Comparison of ENCODE assay signal across 15 cellular contexts in the genomic region with DNA sequence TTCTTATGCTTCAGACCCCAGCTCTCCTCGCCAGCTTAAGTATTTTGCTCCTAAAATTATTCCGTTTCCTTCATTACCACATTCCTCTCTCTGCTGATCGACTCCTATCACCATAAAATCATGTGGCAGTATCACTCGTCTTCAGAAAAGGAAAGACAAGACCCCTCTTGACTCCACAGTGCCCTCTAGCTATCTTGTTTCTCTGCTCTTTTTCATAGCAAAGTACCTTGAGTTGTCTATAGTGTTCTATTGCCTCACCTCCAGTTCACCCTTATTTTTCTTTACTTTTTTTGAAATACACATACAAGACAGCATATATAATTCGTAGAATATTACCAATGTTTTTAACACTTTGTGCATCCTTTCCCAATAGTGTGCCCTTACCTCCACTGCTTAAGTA.
DNase-seq lines count a peak whose midpoint lies in the region; ATAC-seq and TF ChIP-seq lines count a peak whose summit lies in the region.
"Had no signal": no experiment of that assay in that cellular context is flagged by ENCODE, and none has a peak within 500 bp of the region (broad histone marks: within the 10 kb centered on the region; RNA-seq: fewer than 3 reads in every experiment).

No MANE protein-coding gene starts in this region.

- H3K9me3 Mint-ChIP-seq in activated naive CD8-positive, alpha-beta T cell treated with anti-CD3 and anti-CD28 coated beads for 36 hours: no peaks in the 10 kb centered on the region
- H3K9me3 Mint-ChIP-seq: activated CD4-positive, alpha-beta memory T cell treated with anti-CD3 and anti-CD28 coated beads, Interleukin-2, amount 10 ng/mL, durations not matched to agents 7 days and 5 days; IgD-negative memory B cell had no signal

- H3K4me3 Mint-ChIP-seq in activated naive CD8-positive, alpha-beta T cell treated with anti-CD3 and anti-CD28 coated beads for 36 hours: no peak overlapping the region
- H3K4me3 Mint-ChIP-seq: activated CD4-positive, alpha-beta memory T cell treated with anti-CD3 and anti-CD28 coated beads, Interleukin-2, amount 10 ng/mL, durations not matched to agents 7 days and 5 days; IgD-negative memory B cell had no signal

- H3K4me1 Mint-ChIP-seq in activated naive CD8-positive, alpha-beta T cell treated with anti-CD3 and anti-CD28 coated beads for 36 hours: peaks cover 3% of the 10 kb centered on the region
- H3K4me1 Mint-ChIP-seq: activated CD4-positive, alpha-beta memory T cell treated with anti-CD3 and anti-CD28 coated beads, Interleukin-2, amount 10 ng/mL, durations not matched to agents 7 days and 5 days had no signal

- no peak for ATAC-seq in HG02798 (IDR thresholded peaks at IDR 0.05; ENCODE audit: poor library complexity, unreplicated experiment)
- ATAC-seq: left cardiac atrium, upper lobe of right lung had no signal

- TF ChIP-seq CTCF in AG09309 (IDR thresholded peaks at IDR 0.05; ENCODE audit: control insufficient read depth, insufficient read depth, low read depth, low read length, missing control alignments) (peak; percentile 22), GM12875 (IDR thresholded peaks at IDR 0.05; ENCODE audit: borderline replicate concordance, insufficient read depth, low read depth, low read length) (peak; percentile 32; the same call in 1 of the 2 replicates)

- no peak overlapping the region for H3K27ac Mint-ChIP-seq in activated naive CD8-positive, alpha-beta T cell treated with anti-CD3 and anti-CD28 coated beads for 36 hours
- H3K27ac Mint-ChIP-seq: activated CD4-positive, alpha-beta memory T cell treated with anti-CD3 and anti-CD28 coated beads, Interleukin-2, amount 10 ng/mL, durations not matched to agents 7 days and 5 days had no signal

- DNase-seq in AG09309 (ENCODE audit: low read depth): no peak
- peak; percentile 54 for DNase-seq in NCI-H146 treated with DMSO at 0.1 percent for 48 hours (lab: John Stamatoyannopoulos, UW; ENCODE audit: unreplicated experiment)
- peak; percentile 11 for DNase-seq in dermis blood vessel endothelial cell
- no peak for DNase-seq in Ammon's horn (ENCODE audit: low spot score)
- no peak for DNase-seq in activated naive CD8-positive, alpha-beta T cell treated with anti-CD3 and anti-CD28 coated beads for 36 hours
- DNase-seq in activated CD8-positive, alpha-beta memory T cell treated with anti-CD3 and anti-CD28 coated beads for 24 hours: no peak
- DNase-seq: activated CD4-positive, alpha-beta memory T cell treated with anti-CD3 and anti-CD28 coated beads, Interleukin-2, amount 10 ng/mL, durations not matched to agents 7 days and 5 days; Calu3; left cardiac atrium; ovary; Peyer's patch; upper lobe of right lung had no signal

- H3K27me3 Mint-ChIP-seq in activated naive CD8-positive, alpha-beta T cell treated with anti-CD3 and anti-CD28 coated beads for 36 hours: no peaks in the 10 kb centered on the region
- H3K27me3 Mint-ChIP-seq: activated CD4-positive, alpha-beta memory T cell treated with anti-CD3 and anti-CD28 coated beads, Interleukin-2, amount 10 ng/mL, durations not matched to agents 7 days and 5 days had no signal

- peaks cover 1% of the 10 kb centered on the region for H3K36me3 Mint-ChIP-seq in activated naive CD8-positive, alpha-beta T cell treated with anti-CD3 and anti-CD28 coated beads for 36 hours

- H3K4me3 ChIP-seq in AG09309 (ENCODE audit: control insufficient read depth, low read depth, low read length) (no peak overlapping the region), GM12875 (ENCODE audit: low read depth, low read length) (no peak overlapping the region)
- H3K4me3 ChIP-seq: ovary, Peyer's patch, upper lobe of right lung had no signal

Comparison
In these comparisons a context has a peak if more than half of its experiments do, and no peak if none do; other contexts are left out.
1. DNase-seq: peak in NCI-H146 treated with DMSO at 0.1 percent for 48 hours (single experiment) and dermis blood vessel endothelial cell (single experiment); none in AG09309 (single experiment), Ammon's horn (single experiment), activated naive CD8-positive, alpha-beta T cell treated with anti-CD3 and anti-CD28 coated beads for 36 hours (single experiment) and activated CD8-positive, alpha-beta memory T cell treated with anti-CD3 and anti-CD28 coated beads for 24 hours (single experiment).